21 cellular contexts compared by ENCODE assay signal in the genomic region with DNA sequence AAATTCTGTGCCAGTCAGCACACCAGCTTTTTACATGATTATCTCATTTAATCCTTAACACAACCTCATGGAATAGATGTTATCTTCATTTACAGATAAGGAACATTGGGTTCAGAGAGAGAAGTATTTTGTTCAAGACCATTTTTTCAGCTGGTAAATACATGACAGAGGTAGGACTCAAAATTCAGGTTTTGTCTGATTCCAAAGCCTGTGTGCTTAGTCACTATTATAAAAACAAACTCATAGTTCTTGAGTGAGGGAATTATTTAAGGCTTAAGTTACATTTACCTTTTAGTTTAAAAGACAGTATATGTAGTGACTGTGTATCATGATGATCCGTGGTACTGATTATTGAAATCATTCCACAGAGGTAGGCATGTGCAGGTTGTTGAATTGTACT.
"Had no signal": no experiment of that assay in that cellular context is flagged by ENCODE, and none has a peak within 500 bp of the region (broad histone marks: within the 10 kb centered on the region; RNA-seq: fewer than 3 reads in every experiment).

No MANE protein-coding gene starts in this region.

- H3K36me3 Mint-ChIP-seq: activated CD8-positive, alpha-beta memory T cell treated with anti-CD3 and anti-CD28 coated beads, Interleukin-2, amount 10 ng/mL, durations not matched to agents 7 days and 5 days; naive B cell; stimulated activated effector memory CD8-positive, alpha-beta T cell treated with anti-CD3 and anti-CD28 coated beads, Interleukin-12 subunit alpha, Interleukin-12 subunit beta, amount 100 ng/mL, for 72 hours had no signal

- H3K4me1 ChIP-seq: gastrocnemius medialis, neural progenitor cell had no signal

- H3K4me3 Mint-ChIP-seq: activated CD8-positive, alpha-beta memory T cell treated with anti-CD3 and anti-CD28 coated beads, Interleukin-2, amount 10 ng/mL, durations not matched to agents 7 days and 5 days; activated naive CD4-positive, alpha-beta T cell treated with anti-CD3 and anti-CD28 coated beads for 36 hours; activated naive CD8-positive, alpha-beta T cell treated with anti-CD3 and anti-CD28 coated beads, Interleukin-2, amount 50 U/mL, for 24 hours; naive B cell; neural progenitor cell; stimulated activated effector memory CD8-positive, alpha-beta T cell treated with anti-CD3 and anti-CD28 coated beads, Interleukin-12 subunit alpha, Interleukin-12 subunit beta, amount 100 ng/mL, for 72 hours had no signal

- ATAC-seq: activated CD4-positive, CD25-positive, alpha-beta regulatory T cell treated with anti-CD3 and anti-CD28 coated beads, Interleukin-2, amount 50 U/mL, for 24 hours; activated CD8-positive, alpha-beta memory T cell treated with anti-CD3 and anti-CD28 coated beads, Interleukin-2, amount 10 ng/mL, durations not matched to agents 7 days and 5 days; activated naive CD8-positive, alpha-beta T cell treated with anti-CD3 and anti-CD28 coated beads, Interleukin-2, amount 50 U/mL, for 24 hours; body of pancreas; gastrocnemius medialis; heart left ventricle; stimulated activated effector memory CD8-positive, alpha-beta T cell treated with anti-CD3 and anti-CD28 coated beads, Interleukin-12 subunit alpha, Interleukin-12 subunit beta, amount 100 ng/mL, for 72 hours had no signal

- H3K4me1 Mint-ChIP-seq: activated naive CD8-positive, alpha-beta T cell treated with anti-CD3 and anti-CD28 coated beads, Interleukin-2, amount 50 U/mL, for 24 hours; naive B cell; neural progenitor cell; stimulated activated effector memory CD8-positive, alpha-beta T cell treated with anti-CD3 and anti-CD28 coated beads, Interleukin-12 subunit alpha, Interleukin-12 subunit beta, amount 100 ng/mL, for 72 hours had no signal

- H3K4me2 ChIP-seq: neural progenitor cell had no signal

- H3K27ac ChIP-seq: body of pancreas, gastrocnemius medialis, heart left ventricle, neural progenitor cell, sigmoid colon, thoracic aorta had no signal

- H3K27me3 Mint-ChIP-seq: activated CD8-positive, alpha-beta memory T cell treated with anti-CD3 and anti-CD28 coated beads, Interleukin-2, amount 10 ng/mL, durations not matched to agents 7 days and 5 days had no signal

- H3K27ac Mint-ChIP-seq: activated CD8-positive, alpha-beta memory T cell treated with anti-CD3 and anti-CD28 coated beads, Interleukin-2, amount 10 ng/mL, durations not matched to agents 7 days and 5 days; activated naive CD4-positive, alpha-beta T cell treated with anti-CD3 and anti-CD28 coated beads for 36 hours; activated naive CD8-positive, alpha-beta T cell treated with anti-CD3 and anti-CD28 coated beads, Interleukin-2, amount 50 U/mL, for 24 hours; activated T-helper 2 cell treated with anti-CD3 and anti-CD28 coated beads, Interferon-gamma antibody, Interleukin-2, Interleukin-4, amounts not matched to agents 10 μg/mL and 5 μg/mL and 100 μg/mL, durations not matched to agents 14 hours and 24 hours and 36 hours; naive B cell; neural progenitor cell; stimulated activated effector memory CD8-positive, alpha-beta T cell treated with anti-CD3 and anti-CD28 coated beads, Interleukin-12 subunit alpha, Interleukin-12 subunit beta, amount 100 ng/mL, for 72 hours had no signal

- DNase-seq: activated CD4-positive, alpha-beta T cell treated with anti-CD3 and anti-CD28 coated beads, Interleukin-2, amount 50 U/mL, for 48 hours; activated CD8-positive, alpha-beta memory T cell treated with anti-CD3 and anti-CD28 coated beads, Interleukin-2, amount 10 ng/mL, durations not matched to agents 7 days and 5 days; activated naive CD4-positive, alpha-beta T cell treated with anti-CD3 and anti-CD28 coated beads for 36 hours; activated naive CD8-positive, alpha-beta T cell treated with anti-CD3 and anti-CD28 coated beads, Interleukin-2, amount 50 U/mL, for 24 hours; activated T-cell treated with anti-CD3 and anti-CD28 coated beads, Interleukin-2, amount 50 U/mL, for 1 hour; body of pancreas; central memory CD4-positive, alpha-beta T cell; cortex of kidney; effector CD8-positive, alpha-beta T cell; gastrocnemius medialis; heart left ventricle; naive B cell; sigmoid colon; T-helper 1 cell; T1000 had no signal

- H3K4me3 ChIP-seq: body of pancreas, gastrocnemius medialis, heart left ventricle, lung, neural progenitor cell, sigmoid colon, thoracic aorta had no signal

- H2AFZ ChIP-seq: neural progenitor cell had no signal

- H3K9ac ChIP-seq: neural progenitor cell had no signal

- H3K27me3 ChIP-seq: body of pancreas, gastrocnemius medialis, heart left ventricle, neural progenitor cell, sigmoid colon had no signal

- H3K36me3 ChIP-seq: gastrocnemius medialis, heart left ventricle, neural progenitor cell, sigmoid colon, thoracic aorta had no signal
